13 cellular contexts compared by ENCODE assay signal in genomic region chr2:171553858-171554257, GRCh38. TPM values are rescaled to one million over a fixed set of nuclear protein-coding genes. Genes with fewer than 3 reads are reported as not detected.
DNase-seq lines count a peak whose midpoint lies in the region; ATAC-seq and TF ChIP-seq lines count a peak whose summit lies in the region.
"Had no signal": no experiment of that assay in that cellular context is flagged by ENCODE, and none has a peak within 500 bp of the region (broad histone marks: within the 10 kb centered on the region; RNA-seq: fewer than 3 reads in every experiment).

No MANE protein-coding gene starts in this region.

- H3K4me3 ChIP-seq in Caco-2 (ENCODE audit: low read depth, low read length) (0 out of 2 replicates have a peak overlapping the region, but pooled peaks have one; percentile 6), lung (no peak overlapping the region)
- H3K4me3 ChIP-seq: cardiac muscle cell, gastroesophageal sphincter had no signal

- WGBS in lung, 2 donors = 76 to 90% methylated on average over 8 of the region's 8 CpGs

- TF ChIP-seq CTCF in Caco-2 (IDR thresholded peaks at IDR 0.05; ENCODE audit: insufficient read depth in 1 of 2, low read depth in 1 of 2, low read length in 1 of 2, severe bottlenecking in 1 of 2, unreplicated experiment in 1 of 2) (no peak), lung (IDR thresholded peaks at IDR 0.05; ENCODE audit: control extremely low read depth, extremely low read depth) (no peak), type B pancreatic cell (conservative IDR thresholded peaks at IDR 0.05) (no peak)

- peak; percentile 72 for ATAC-seq in lung (ENCODE audit: insufficient read depth, low FRiP score)
- ATAC-seq in HG03108 (IDR thresholded peaks at IDR 0.05; ENCODE audit: unreplicated experiment) = no peak
- ATAC-seq in HG02970 (IDR thresholded peaks at IDR 0.05; ENCODE audit: low FRiP score, unreplicated experiment) = no peak
- ATAC-seq in HG03571 (IDR thresholded peaks at IDR 0.05; ENCODE audit: unreplicated experiment) = no peak
- ATAC-seq: gastroesophageal sphincter had no signal

- no TSS peak for BruUV-seq in Caco-2 (replicated peaks; lab: Mats Ljungman, UMichigan)

- H3K27ac ChIP-seq in lung (ENCODE audit: low read depth in 1 of 2, low read length in 1 of 2) = no peak overlapping the region
- H3K27ac ChIP-seq: cardiac muscle cell, gastroesophageal sphincter, skin epidermis had no signal

- no peaks in the 10 kb centered on the region for H3K36me3 Mint-ChIP-seq in Caco-2 (ENCODE audit: insufficient read depth, unreplicated experiment)
- H3K36me3 Mint-ChIP-seq in type B pancreatic cell = peaks cover 4% of the 10 kb centered on the region

- H3K36me3 ChIP-seq in Caco-2 (ENCODE audit: control insufficient read depth, insufficient read depth, low read length) (no peaks in the 10 kb centered on the region), lung (ENCODE audit: control insufficient read depth in 2 of 2, insufficient read depth in 2 of 2, low read length in 2 of 2) (peaks cover 3 to 11% of the 10 kb centered on the region in 2 donors)
- H3K36me3 ChIP-seq: cardiac muscle cell had no signal

- no peaks in the 10 kb centered on the region for H3K4me1 ChIP-seq in Caco-2
- H3K4me1 ChIP-seq in lung (ENCODE audit: control insufficient read depth in 2 of 2, insufficient read depth in 2 of 2, low read length in 2 of 2) = no peaks in the 10 kb centered on the region
- H3K4me1 ChIP-seq: gastroesophageal sphincter had no signal

- POLR2A ChIA-PET in Caco-2 (lab: Charles Lee) = no interaction called here

- intact Hi-C loops in Caco-2 (cut with micrococcal nuclease; ENCODE audit: unreplicated experiment) = no loop called here

- H3K27me3 Mint-ChIP-seq in Caco-2 (ENCODE audit: insufficient read depth, unreplicated experiment) = peaks cover 6% of the 10 kb centered on the region
- no peaks in the 10 kb centered on the region for H3K27me3 Mint-ChIP-seq in type B pancreatic cell

- peaks cover 4% of the 10 kb centered on the region for H3K4me1 Mint-ChIP-seq in Caco-2 (ENCODE audit: low read depth, unreplicated experiment)
- H3K4me1 Mint-ChIP-seq in type B pancreatic cell (ENCODE audit: unreplicated experiment) = no peaks in the 10 kb centered on the region

- CTCF ChIA-PET in Caco-2 (lab: Charles Lee) = no interaction called here

- H3K9me3 ChIP-seq in Caco-2 (no peaks in the 10 kb centered on the region; the same call in 1 of the 2 replicates), lung (ENCODE audit: control insufficient read depth in 2 of 2, insufficient read depth in 1 of 2, low read length in 1 of 2) (no peaks in the 10 kb centered on the region)
- H3K9me3 ChIP-seq: gastroesophageal sphincter had no signal

- peak overlapping the region; percentile 22 for H3K4me3 Mint-ChIP-seq in Caco-2 (ENCODE audit: unreplicated experiment)
- H3K4me3 Mint-ChIP-seq in type B pancreatic cell = no peak overlapping the region

- H3K27ac Mint-ChIP-seq in Caco-2 (ENCODE audit: unreplicated experiment) (no peak overlapping the region), type B pancreatic cell (no peak overlapping the region)

- H3K9me3 Mint-ChIP-seq in Caco-2 (ENCODE audit: unreplicated experiment) (no peaks in the 10 kb centered on the region), type B pancreatic cell (no peaks in the 10 kb centered on the region)

- no peaks in the 10 kb centered on the region for H3K27me3 ChIP-seq in Caco-2 (replicated peaks; ENCODE audit: control insufficient read depth, insufficient read depth, low read length)
- H3K27me3 ChIP-seq in lung (ENCODE audit: control insufficient read depth, insufficient read depth) = no peaks in the 10 kb centered on the region
- H3K27me3 ChIP-seq: cardiac muscle cell, gastroesophageal sphincter had no signal

- DNase-seq in Caco-2 (peak; percentile 62 to 71), NCI-H2029 treated with DMSO at 0.1 percent for 48 hours (lab: John Stamatoyannopoulos, UW) (peak; percentile 92), SW480 (ENCODE audit: low spot score) (peak; percentile 9), lung (ENCODE audit: low spot score) (no peak), type B pancreatic cell (ENCODE audit: extremely low spot score, unreplicated experiment) (no peak)
- DNase-seq: NCI-H1092 treated with DMSO at 0.1 percent for 48 hours; stimulated activated naive CD4-positive, alpha-beta T cell treated with Interleukin-2 at 50 U/mL for 16 hours had no signal

RNA-seq across cellular contexts. Expression of gene CYBRD1, which starts 31.6 kb away (rescaled TPM):
- total RNA-seq in Caco-2 (2022) (6.5 and 9.7 TPM in 2 replicates), lung (100 to 1,000 TPM in 1 of 2 donors, 10 to 100 TPM in 1; 66.1 to 488 TPM), type B pancreatic cell (ENCODE audit: low replicate concordance) (12.9 and 21.1 TPM in 2 replicates)
- polyA plus RNA-seq in lung = 10 to 100 TPM; 25.2 to 76.7 TPM

Comparison
In these comparisons a context has a peak if more than half of its experiments do, and no peak if none do; other contexts are left out.
1. DNase-seq: peak in Caco-2 (2 of 2), NCI-H2029 treated with DMSO at 0.1 percent for 48 hours (single experiment) and SW480 (single experiment); none in lung (single experiment) and type B pancreatic cell (single experiment).